In the genomic region with DNA sequence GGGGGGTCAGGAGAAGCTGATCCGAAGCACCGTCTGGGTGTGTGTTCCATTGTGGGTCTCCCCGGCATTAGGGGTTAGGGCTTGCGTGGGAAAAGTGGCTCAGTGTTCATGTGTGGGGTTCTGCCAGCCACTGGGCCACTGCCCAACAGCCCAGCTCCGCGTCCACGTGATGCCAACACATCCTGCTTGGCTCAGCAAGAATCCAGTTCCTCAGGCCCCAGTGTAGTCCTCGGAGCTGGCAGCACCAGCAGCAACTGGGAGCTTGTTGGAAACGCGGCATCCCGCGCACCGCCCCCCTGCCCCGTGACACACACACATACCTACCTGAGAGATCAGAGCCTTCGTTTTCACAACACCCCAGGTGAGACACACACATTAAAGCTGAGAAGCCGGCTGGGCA, we compare ENCODE assay signal across 20 cellular contexts. TPM values are rescaled to one million over a fixed set of nuclear protein-coding genes. Genes with fewer than 3 reads are reported as not detected.
DNase-seq lines count a peak whose midpoint lies in the region; ATAC-seq and TF ChIP-seq lines count a peak whose summit lies in the region.
"Had no signal": no experiment of that assay in that cellular context is flagged by ENCODE, and none has a peak within 500 bp of the region (broad histone marks: within the 10 kb centered on the region; RNA-seq: fewer than 3 reads in every experiment).

No MANE protein-coding gene starts in this region.

- CTCF ChIA-PET in IMR-90 (lab: Yijun Ruan, JAX): interaction anchor here (1.7 kb wide), 1 partner anchor 444 kb away, joined by 3 read pairs; no protein-coding TSS in a partner anchor

- dilution Hi-C loops in IMR-90 (cut with HindIII; ENCODE audit: low sequenced_read_pairs, unreplicated experiment): no loop called here

- H3K56ac ChIP-seq in IMR-90 (ENCODE audit: extremely low read depth, insufficient read depth, low read length): no peak overlapping the region

- H3K36me3 ChIP-seq in IMR-90 (ENCODE audit: control insufficient read depth, insufficient read depth, low read length) (peaks cover 8% of the 10 kb centered on the region; the same call in 1 of the 2 replicates), left lung (peaks cover 0 to 20% of the 10 kb centered on the region in 2 donors), stomach (peaks cover 0 to 26% (median 12%) of the 10 kb centered on the region in 4 donors), ascending aorta (no peaks in the 10 kb centered on the region)

- DNase-seq in IMR-90 (no peak), cerebellum (ENCODE audit: low spot score) (peak; percentile 33), left lung (peak in 1 of 2 donors; percentile 54), stomach (peak; percentile 58), ascending aorta (ENCODE audit: low spot score in 2 of 2) (no peak), SIG-M5 (lab: John Stamatoyannopoulos, UW) (no peak)
- DNase-seq: activated CD4-positive, alpha-beta T cell treated with anti-CD3 and anti-CD28 coated beads, Interleukin-2, amount 50 U/mL, for 48 hours; activated gamma-delta T cell treated with Interleukin-2 at 50 U/mL for 16 hours; amniotic stem cell; cerebellar nuclear complex; COR-L47; effector memory CD8-positive, alpha-beta T cell; KBM-7; mammary epithelial cell; naive thymus-derived CD8-positive, alpha-beta T cell; NCI-H2029; NCI-H446; stimulated activated CD4-positive, alpha-beta T cell treated with anti-CD3 and anti-CD28 coated beads, Interleukin-12 subunit alpha, Interleukin-12 subunit beta, amount 100 ng/mL, for 4 hours had no signal

- H3K4ac ChIP-seq in IMR-90 (ENCODE audit: low read depth, low read length): no peak overlapping the region

- ATAC-seq in IMR-90 (ENCODE audit: low read depth) (no peak), left lung (peak; percentile 26), GM21717 (IDR thresholded peaks at IDR 0.05; ENCODE audit: unreplicated experiment) (no peak)
- ATAC-seq: effector memory CD8-positive, alpha-beta T cell; naive thymus-derived CD8-positive, alpha-beta T cell had no signal

- no peak overlapping the region for H2AK5ac ChIP-seq in IMR-90 (ENCODE audit: low read depth, low read length)

- no peak overlapping the region for H2AFZ ChIP-seq in IMR-90 (replicated peaks; ENCODE audit: low read length, poor library complexity)
- H2AFZ ChIP-seq: GM23338 had no signal

- no TSS peak for BruUV-seq in IMR-90 (replicated peaks; lab: Mats Ljungman, UMichigan)

- intact Hi-C loops in IMR-90 (cut with micrococcal nuclease): loop anchor here (5.0 kb wide), 1 partner anchor 413 kb away; no protein-coding TSS in a partner anchor
- intact Hi-C loops in left lung (cut with DNase I): loop anchor here (5.0 to 10.0 kb wide), 2 partner anchors 48 to 105 kb away; no protein-coding TSS in a partner anchor
- intact Hi-C loops in stomach (cut with DNase I; ENCODE audit: low total_unique reads): loop anchor here (5.0 kb wide), 1 partner anchor 43 kb away; no protein-coding TSS in a partner anchor
- intact Hi-C loops in ascending aorta (cut with DNase I): loop anchor here (5.0 kb wide), 1 partner anchor 413 kb away; no protein-coding TSS in a partner anchor

- TF ChIP-seq POLR2A in IMR-90 (IDR thresholded peaks at IDR 0.05; ENCODE audit: low read depth, low read length) (no peak), stomach (IDR thresholded peaks at IDR 0.05) (no peak)

- H2BK15ac ChIP-seq in IMR-90 (ENCODE audit: low read depth, low read length): no peak overlapping the region

- WGBS in IMR-90 (ENCODE audit: extremely low coverage in 2 of 2, insufficient read length in 1 of 2), 2 experiments: 87% methylated on average over 3 of the region's 16 CpGs; no CpG with 5 or more reads in 1 of the 2 experiments
- 48 to 74% (median 72%) methylated on average over 7 to 16 of the region's 16 CpGs for WGBS in stomach, 5 donors

- H3K14ac ChIP-seq in IMR-90 (replicated peaks; ENCODE audit: low read depth, low read length): no peak overlapping the region

- no peaks in the 10 kb centered on the region for H3K4me1 ChIP-seq in IMR-90 (ENCODE audit: control insufficient read depth, insufficient read depth, low read length)
- no peaks in the 10 kb centered on the region for H3K4me1 ChIP-seq in left lung
- peaks cover 0 to 25% (median 23%) of the 10 kb centered on the region in 4 donors for H3K4me1 ChIP-seq in stomach
- no peaks in the 10 kb centered on the region for H3K4me1 ChIP-seq in ascending aorta

- H4K5ac ChIP-seq in IMR-90 (ENCODE audit: low read depth, low read length): no peak overlapping the region

- H3K9me1 ChIP-seq in IMR-90 (ENCODE audit: insufficient read depth, low read length): no peaks in the 10 kb centered on the region

- H3K4me3 ChIP-seq in IMR-90 (ENCODE audit: insufficient read depth, low read depth, low read length) (no peak overlapping the region), left lung (no peak overlapping the region), stomach (no peak overlapping the region), ascending aorta (no peak overlapping the region)
- H3K4me3 ChIP-seq: GM23338 had no signal

- no peak overlapping the region for H3K23ac ChIP-seq in IMR-90 (ENCODE audit: low read depth, low read length)

- H3K4me2 ChIP-seq in IMR-90 (ENCODE audit: low read depth, low read length): no peak overlapping the region
- H3K4me2 ChIP-seq: GM23338 had no signal

- H3K9ac ChIP-seq in IMR-90 (ENCODE audit: low read depth, low read length): no peak overlapping the region

- H3K9me3 ChIP-seq in IMR-90 (ENCODE audit: control insufficient read depth, insufficient read depth, low read length): no peaks in the 10 kb centered on the region
- no peaks in the 10 kb centered on the region for H3K9me3 ChIP-seq in left lung
- H3K9me3 ChIP-seq in stomach: no peaks in the 10 kb centered on the region
- H3K9me3 ChIP-seq in ascending aorta: no peaks in the 10 kb centered on the region

- H2BK20ac ChIP-seq in IMR-90 (ENCODE audit: low read depth, low read length): no peak overlapping the region

- no peak for TF ChIP-seq EP300 in stomach (IDR thresholded peaks at IDR 0.05)

- in situ Hi-C loops in IMR-90 (cut with MboI; ENCODE audit: low sequenced_read_pairs): loop anchor here (10.0 kb wide), 1 partner anchor 235 kb away; no protein-coding TSS in a partner anchor

- H3K27me3 ChIP-seq in IMR-90 (ENCODE audit: control insufficient read depth, insufficient read depth, low read length) (no peaks in the 10 kb centered on the region), left lung (no peaks in the 10 kb centered on the region), stomach (peaks cover 0 to 1% (median 0%) of the 10 kb centered on the region in 3 donors), ascending aorta (no peaks in the 10 kb centered on the region)

- H3K27ac ChIP-seq in IMR-90 (ENCODE audit: insufficient read depth, low read length) (no peak overlapping the region), left lung (no peak overlapping the region), stomach (peak overlapping the region in 2 of 5 donors; percentile 23 to 53), ascending aorta (no peak overlapping the region)

- no peak overlapping the region for H2BK120ac ChIP-seq in IMR-90 (ENCODE audit: low read depth, low read length)

- peak overlapping the region; percentile 42 for H2AK9ac ChIP-seq in IMR-90 (replicated peaks; ENCODE audit: low read depth, low read length, poor library complexity)

- no peak overlapping the region for H2BK5ac ChIP-seq in IMR-90 (ENCODE audit: low read depth, low read length, poor library complexity, severe bottlenecking)

- H3K18ac ChIP-seq in IMR-90 (ENCODE audit: low read depth, low read length): no peak overlapping the region

- H4K8ac ChIP-seq in IMR-90 (ENCODE audit: low read depth in 2 of 2, low read length in 2 of 2): no peak overlapping the region

- H3K79me1 ChIP-seq in IMR-90 (ENCODE audit: low read depth in 1 of 2, low read length in 2 of 2): no peaks in the 10 kb centered on the region

- POLR2A ChIA-PET in IMR-90 (lab: Charles Lee; ENCODE audit: unreplicated experiment): no interaction called here

- no peak overlapping the region for H4K91ac ChIP-seq in IMR-90 (ENCODE audit: insufficient read depth, low read depth, low read length)

- TF ChIP-seq CTCF in IMR-90 (conservative IDR thresholded peaks at IDR 0.05; ENCODE audit: low read depth, low read length) (no peak), left lung (IDR thresholded peaks at IDR 0.05) (no peak), stomach (IDR thresholded peaks at IDR 0.05) (no peak), ascending aorta (IDR thresholded peaks at IDR 0.05) (no peak)

- no peaks in the 10 kb centered on the region; the same call in 1 of the 2 replicates for H4K20me1 ChIP-seq in IMR-90 (ENCODE audit: insufficient read depth, low read length)

- no peak for TF ChIP-seq RAD21 in IMR-90 (IDR thresholded peaks at IDR 0.05; ENCODE audit: low read length)

TF ChIP-seq in IMR-90, 13 proteins besides CTCF, POLR2A, EP300 and RAD21 (continues in another document):
- no peak for TF ChIP-seq MXI1 (IDR thresholded peaks at IDR 0.05; ENCODE audit: borderline replicate concordance, low read depth, low read length)
- no peak for TF ChIP-seq SMC3 (IDR thresholded peaks at IDR 0.05; ENCODE audit: low read depth, low read length)
- no peak for TF ChIP-seq MAZ (IDR thresholded peaks at IDR 0.05; ENCODE audit: borderline replicate concordance, low read depth, low read length)
- TF ChIP-seq FOS (IDR thresholded peaks at IDR 0.05; ENCODE audit: low read depth, low read length): no peak
- TF ChIP-seq RCOR1 (IDR thresholded peaks at IDR 0.05; ENCODE audit: insufficient replicate concordance, low read length): no peak
- TF ChIP-seq RFX5 (IDR thresholded peaks at IDR 0.05; ENCODE audit: low read depth, low read length): no peak
- no peak for TF ChIP-seq BHLHE40 (IDR thresholded peaks at IDR 0.05; ENCODE audit: low read depth, low read length)
- no peak for TF ChIP-seq CHD1 (IDR thresholded peaks at IDR 0.05; ENCODE audit: low read depth, low read length)
- TF ChIP-seq, protein P1, sequence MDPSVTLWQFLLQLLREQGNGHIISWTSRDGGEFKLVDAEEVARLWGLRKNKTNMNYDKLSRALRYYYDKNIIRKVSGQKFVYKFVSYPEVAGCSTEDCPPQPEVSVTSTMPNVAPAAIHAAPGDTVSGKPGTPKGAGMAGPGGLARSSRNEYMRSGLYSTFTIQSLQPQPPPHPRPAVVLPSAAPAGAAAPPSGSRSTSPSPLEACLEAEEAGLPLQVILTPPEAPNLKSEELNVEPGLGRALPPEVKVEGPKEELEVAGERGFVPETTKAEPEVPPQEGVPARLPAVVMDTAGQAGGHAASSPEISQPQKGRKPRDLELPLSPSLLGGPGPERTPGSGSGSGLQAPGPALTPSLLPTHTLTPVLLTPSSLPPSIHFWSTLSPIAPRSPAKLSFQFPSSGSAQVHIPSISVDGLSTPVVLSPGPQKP (IDR thresholded peaks at IDR 0.05; ENCODE audit: borderline replicate concordance, low read depth, low read length): no peak

RNA-seq across cellular contexts. Expression of a gene that starts 18.9 kb away (rescaled TPM):
- 0.54 and 0.83 TPM in 2 replicates for total RNA-seq in IMR-90 (2012; rRNA removed)
- polyA plus RNA-seq in IMR-90 (2012; rRNA removed): 2.5 and 3.7 TPM in 2 replicates
- polyA plus RNA-seq in IMR-90 (2012; cell fraction: cytosol; rRNA removed): 1.1 and 2.0 TPM in 2 replicates
- 6.8 and 8.6 TPM in 2 replicates for polyA plus RNA-seq in IMR-90 (2012; cell fraction: nucleus; rRNA removed; ENCODE audit: low replicate concordance)
- total RNA-seq in cerebellum: 3.9 TPM
- 100 to 1,000 TPM in 1 of 2 donors, 10 to 100 TPM in 1; 83.3 to 149 TPM for total RNA-seq in left lung
- 100 to 1,000 TPM in 1 of 5 donors, 10 to 100 TPM in 4; 59.8 to 123 (median 96.7) TPM for total RNA-seq in stomach
- 100 to 1,000 TPM in 2 of 3 donors, 10 to 100 TPM in 1; 54.0 to 341 (median 120) TPM for polyA plus RNA-seq in stomach
- 34.3 TPM for total RNA-seq in ascending aorta

Comparison
In these comparisons a context has a peak if more than half of its experiments do, and no peak if none do; other contexts are left out.
1. DNase-seq: peak in cerebellum (single experiment) and stomach (single experiment); none in IMR-90 (single experiment), ascending aorta (0 of 2) and SIG-M5 (single experiment).